In the genomic region with DNA sequence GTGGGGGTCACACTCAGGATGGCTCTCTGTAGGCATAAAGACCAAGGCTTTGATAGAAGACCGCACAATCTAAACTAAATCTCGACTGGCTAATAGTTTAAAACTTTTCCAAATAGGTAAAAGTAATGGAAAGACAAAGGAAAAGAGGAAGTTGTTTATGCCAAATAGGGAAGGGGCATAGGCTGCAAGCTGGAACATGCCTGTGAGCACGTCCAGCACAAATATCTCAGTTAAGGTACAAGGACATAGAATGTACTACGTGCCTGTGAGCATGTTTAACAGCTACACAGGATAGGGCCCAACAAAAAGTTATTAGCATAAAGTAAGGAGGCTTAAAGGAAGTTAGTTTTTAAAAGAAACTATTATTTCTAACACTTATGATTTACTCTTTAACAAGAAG, we compare ENCODE assay signal across 2 cellular contexts.
TF ChIP-seq lines count a peak whose summit lies in the region.

No MANE protein-coding gene starts in this region.

TF ChIP-seq in GM12891, 5 proteins besides CTCF, POLR2A, EP300 and RAD21:
- TF ChIP-seq PAX5 (IDR thresholded peaks at IDR 0.05; ENCODE audit: insufficient read depth, low read length, severe bottlenecking), result no peak
- no peak for TF ChIP-seq SPI1 (IDR thresholded peaks at IDR 0.05; ENCODE audit: low read depth, low read length)
- TF ChIP-seq POLR2AphosphoS5 (IDR thresholded peaks at IDR 0.05; ENCODE audit: low read depth, low read length), result no peak
- no peak for TF ChIP-seq POU2F2 (IDR thresholded peaks at IDR 0.05; ENCODE audit: low read depth, low read length)
- no peak for TF ChIP-seq TAF1 (IDR thresholded peaks at IDR 0.05; ENCODE audit: low read depth, low read length)

TF ChIP-seq in K562, 482 proteins besides CTCF, POLR2A, EP300 and RAD21:
- TF ChIP-seq, protein P1, sequence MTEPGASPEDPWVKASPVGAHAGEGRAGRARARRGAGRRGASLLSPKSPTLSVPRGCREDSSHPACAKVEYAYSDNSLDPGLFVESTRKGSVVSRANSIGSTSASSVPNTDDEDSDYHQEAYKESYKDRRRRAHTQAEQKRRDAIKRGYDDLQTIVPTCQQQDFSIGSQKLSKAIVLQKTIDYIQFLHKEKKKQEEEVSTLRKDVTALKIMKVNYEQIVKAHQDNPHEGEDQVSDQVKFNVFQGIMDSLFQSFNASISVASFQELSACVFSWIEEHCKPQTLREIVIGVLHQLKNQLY (CRISPR knock-in tag; conservative IDR thresholded peaks at IDR 0.05), result no peak
- 0 out of 2 replicates have a peak, but pooled peaks have one; percentile 12 for TF ChIP-seq SPI1 (IDR thresholded peaks at IDR 0.05; ENCODE audit: borderline replicate concordance, low read depth, low read length)
